ENCODE assay signal across 9 cellular contexts in the genomic region with DNA sequence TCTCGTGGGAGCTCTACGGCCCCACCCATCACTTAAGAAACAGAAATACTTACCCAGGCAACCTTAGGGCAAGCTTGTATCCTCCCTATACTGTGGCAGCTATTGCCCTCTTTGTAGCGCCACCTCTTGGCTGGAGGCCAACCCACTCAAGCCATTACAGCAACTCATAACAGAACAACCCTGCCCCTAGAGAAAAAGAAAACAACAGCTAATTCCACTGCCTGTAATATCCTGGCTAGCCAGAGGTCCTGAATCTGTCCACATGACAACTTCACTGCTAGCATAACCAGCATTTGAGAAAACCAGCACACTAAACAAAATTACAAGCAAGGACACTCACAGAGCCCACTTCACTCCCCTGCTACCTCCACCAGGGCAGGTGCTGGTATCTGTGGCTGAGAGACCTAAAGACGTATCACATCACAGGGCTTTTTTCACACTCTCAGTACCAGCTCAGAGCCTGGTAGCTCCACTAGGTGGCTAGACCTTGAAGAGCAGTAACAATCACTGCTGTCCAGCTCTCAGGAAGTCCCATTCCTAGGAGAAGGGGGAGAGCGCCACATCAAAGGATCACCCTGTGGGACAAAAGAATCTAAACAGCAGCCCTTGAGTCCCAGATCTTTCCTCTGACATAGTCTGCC. TPM values are rescaled to one million over a fixed set of nuclear protein-coding genes. Genes with fewer than 3 reads are reported as not detected.
DNase-seq lines count a peak whose midpoint lies in the region; ATAC-seq and TF ChIP-seq lines count a peak whose summit lies in the region.
"Had no signal": no experiment of that assay in that cellular context is flagged by ENCODE, and none has a peak within 500 bp of the region (broad histone marks: within the 10 kb centered on the region; RNA-seq: fewer than 3 reads in every experiment).

No MANE protein-coding gene starts in this region.

- H3K4me1 ChIP-seq in right cardiac atrium (ENCODE audit: control insufficient read depth, insufficient read depth, low read length) (no peaks in the 10 kb centered on the region), ascending aorta (no peaks in the 10 kb centered on the region)
- H3K4me1 ChIP-seq: parathyroid adenoma had no signal

- TF ChIP-seq CTCF in AG10803 (conservative IDR thresholded peaks at IDR 0.05; ENCODE audit: low read length): peak; percentile 25
- peak in 11 of 56 donors; percentile 3 to 24 (median 17) for TF ChIP-seq CTCF in dorsolateral prefrontal cortex (IDR thresholded peaks at IDR 0.05 in 54 of 56, conservative IDR thresholded peaks at IDR 0.05 in 2 of 56; ENCODE audit: low read depth in 1 of 56, partially characterized antibody in 56 of 56)
- TF ChIP-seq CTCF in ascending aorta (IDR thresholded peaks at IDR 0.05): no peak

- intact Hi-C loops in right cardiac atrium (cut with DNase I): no loop called here
- intact Hi-C loops in dorsolateral prefrontal cortex (cut with DNase I): no loop called here
- intact Hi-C loops in ascending aorta (cut with DNase I): no loop called here

- no peaks in the 10 kb centered on the region for H3K27me3 ChIP-seq in right cardiac atrium (ENCODE audit: control insufficient read depth, insufficient read depth)
- peaks cover 0 to 8% (median 0%) of the 10 kb centered on the region in 45 donors for H3K27me3 ChIP-seq in dorsolateral prefrontal cortex
- H3K27me3 ChIP-seq in ascending aorta: no peaks in the 10 kb centered on the region

- H3K27ac ChIP-seq in right cardiac atrium (ENCODE audit: low read length) (no peak overlapping the region), dorsolateral prefrontal cortex (no peak overlapping the region), ascending aorta (no peak overlapping the region)
- H3K27ac ChIP-seq: parathyroid adenoma had no signal

- ATAC-seq in GM18520 (IDR thresholded peaks at IDR 0.05; ENCODE audit: unreplicated experiment) (peak; percentile 57), right cardiac atrium (peak; percentile 41 to 71)

- H3K36me3 ChIP-seq in ascending aorta: no peaks in the 10 kb centered on the region

- H3K4me3 ChIP-seq in AG10803 (ENCODE audit: low read length) (no peak overlapping the region), right cardiac atrium (ENCODE audit: low read length) (no peak overlapping the region), dorsolateral prefrontal cortex (no peak overlapping the region), ascending aorta (no peak overlapping the region)

- 79% methylated on average over 5 of the region's 5 CpGs for WGBS in right cardiac atrium

- in situ Hi-C loops in SK-MEL-5 (cut with HindIII; ENCODE audit: low pct_unique_long_range_greater_than_20kb, low sequenced_read_pairs): no loop called here

- DNase-seq in AG10803 (ENCODE audit: low read depth) (no peak), SK-MEL-5 (ENCODE audit: low read depth, low spot score) (peak; percentile 55), right cardiac atrium (peak in 2 of 3 donors; percentile 48 to 70), GM19238 (ENCODE audit: insufficient read length, low spot score) (no peak), dorsolateral prefrontal cortex (no peak), ascending aorta (ENCODE audit: low spot score in 2 of 2) (no peak), NOMO-1 treated with dmso at 0.1 percent for 144 hours (lab: John Stamatoyannopoulos, UW; ENCODE audit: unreplicated experiment) (no peak)

- H3K9me3 ChIP-seq in right cardiac atrium (ENCODE audit: control insufficient read depth, low read length) (no peaks in the 10 kb centered on the region), ascending aorta (no peaks in the 10 kb centered on the region)

RNA-seq across cellular contexts. Expression of gene MX1, which starts 14.5 kb away (rescaled TPM):
- 2.4 and 3.6 TPM in 2 replicates for total RNA-seq in SK-MEL-5 (2014; rRNA removed; shearing (Covaris generic))
- polyA plus RNA-seq in SK-MEL-5 (2015; cell fraction: cytosol; rRNA removed): 0.85 and 1.8 TPM in 2 replicates
- polyA plus RNA-seq in SK-MEL-5 (2015; cell fraction: nucleus; rRNA removed): 3.0 and 3.6 TPM in 2 replicates
- total RNA-seq in right cardiac atrium: 10 to 100 TPM; 15.0 to 37.5 (median 18.0) TPM
- 12.7 TPM for polyA plus RNA-seq in right cardiac atrium
- 100 to 1,000 TPM in 3 of 120 experiments, 10 to 100 TPM in 117; 24.2 to 223 (median 40.0) TPM for total RNA-seq in dorsolateral prefrontal cortex
- total RNA-seq in ascending aorta: 82.5 TPM

RNA-seq across cellular contexts. Expression of gene MX2, which starts 49.7 kb away (rescaled TPM):
- not detected in 2 replicates for total RNA-seq in SK-MEL-5 (2014; rRNA removed; shearing (Covaris generic))
- polyA plus RNA-seq in SK-MEL-5 (2015; cell fraction: cytosol; rRNA removed): not detected in 2 replicates
- polyA plus RNA-seq in SK-MEL-5 (2015; cell fraction: nucleus; rRNA removed): not detected in 2 replicates
- 10 to 100 TPM in 2 of 4 donors, 1 to 10 TPM in 2; 5.5 to 13.1 (median 10.6) TPM for total RNA-seq in right cardiac atrium
- polyA plus RNA-seq in right cardiac atrium: 6.2 TPM
- total RNA-seq in dorsolateral prefrontal cortex: 10 to 100 TPM in 4 of 120 experiments, 1 to 10 TPM in 116; 1.8 to 41.0 (median 5.0) TPM
- 9.7 TPM for total RNA-seq in ascending aorta

Comparison
In these comparisons a context has a peak if more than half of its experiments do, and no peak if none do; other contexts are left out.
1. DNase-seq: peak in SK-MEL-5 (single experiment) and right cardiac atrium (2 of 3); none in AG10803 (single experiment), GM19238 (single experiment), dorsolateral prefrontal cortex (0 of 10), ascending aorta (0 of 2) and NOMO-1 treated with dmso at 0.1 percent for 144 hours (single experiment).